Comparison of ENCODE assay signal across 11 cellular contexts in the genomic region with DNA sequence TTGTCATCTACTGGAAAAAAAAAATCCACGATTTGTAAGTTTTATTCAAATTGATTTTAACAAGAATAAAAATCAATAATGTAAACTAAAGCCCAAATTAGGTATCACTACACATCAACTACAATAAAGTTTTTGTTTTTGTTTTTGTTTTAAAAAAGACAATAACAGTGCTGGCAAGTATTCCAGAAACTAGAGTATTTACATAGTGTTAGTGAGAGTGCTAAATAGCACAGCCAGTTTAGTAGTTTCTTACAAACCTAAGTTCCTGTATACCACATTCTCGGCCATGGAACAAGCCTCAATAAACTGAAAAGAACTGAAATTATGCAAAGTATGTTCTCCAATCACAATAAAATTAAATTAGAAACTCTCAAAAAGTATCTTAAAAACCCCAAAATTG.
DNase-seq lines count a peak whose midpoint lies in the region; ATAC-seq and TF ChIP-seq lines count a peak whose summit lies in the region.
"Had no signal": no experiment of that assay in that cellular context is flagged by ENCODE, and none has a peak within 500 bp of the region (broad histone marks: within the 10 kb centered on the region; RNA-seq: fewer than 3 reads in every experiment).

No MANE protein-coding gene starts in this region.

- H3K27me3 ChIP-seq in MM.1S (replicated peaks; ENCODE audit: insufficient read depth, low read length), result no peaks in the 10 kb centered on the region
- H3K27me3 ChIP-seq: MG63 had no signal

- 0 out of 2 replicates have a peak, but pooled peaks cover 16% of the 10 kb centered on the region for H3K4me1 ChIP-seq in MM.1S (ENCODE audit: low read length)

- H3K27ac ChIP-seq in MM.1S (ENCODE audit: low read length), result no peak overlapping the region

- DNase-seq in MM.1S, result no peak
- no peak for DNase-seq in NOMO-1 treated with DMSO at 0.1 percent for 48 hours (lab: John Stamatoyannopoulos, UW; ENCODE audit: unreplicated experiment)
- no peak for DNase-seq in stimulated activated CD4-positive, alpha-beta T cell treated with anti-CD3 and anti-CD28 coated beads, Interleukin-2, amount 100 ng/mL, for 24 hours
- DNase-seq in GDM1 (lab: John Stamatoyannopoulos, UW), result no peak
- DNase-seq: MG63; stimulated activated CD4-positive, alpha-beta T cell treated with anti-CD3 and anti-CD28 coated beads, Interleukin-2, amount 100 ng/mL, for 48 hours had no signal

- no peaks in the 10 kb centered on the region for H3K36me3 ChIP-seq in MM.1S (replicated peaks; ENCODE audit: insufficient read depth, low read length)
- H3K36me3 ChIP-seq: MG63 had no signal

- no peak overlapping the region for H2AFZ ChIP-seq in MM.1S (ENCODE audit: low read length)

- H3K4me3 ChIP-seq in MM.1S (ENCODE audit: low read length), result no peak overlapping the region
- H3K4me3 ChIP-seq: MG63 had no signal

- H3K79me2 ChIP-seq in MM.1S (ENCODE audit: low read length), result peaks cover 53% of the 10 kb centered on the region

- H3K9ac ChIP-seq in MM.1S (ENCODE audit: low read length), result no peak overlapping the region

- no peaks in the 10 kb centered on the region for H3K9me2 ChIP-seq in MM.1S (replicated peaks; ENCODE audit: insufficient read depth, low read length)

- H3K4me2 ChIP-seq in MM.1S (ENCODE audit: low read depth, low read length), result peak overlapping the region; percentile 19; the same call in 1 of the 2 replicates

- H3F3A ChIP-seq in MM.1S (ENCODE audit: insufficient read depth, low read length), result peaks cover 3% of the 10 kb centered on the region; the same call in 1 of the 2 replicates

- TF ChIP-seq CTCF in MM.1S (IDR thresholded peaks at IDR 0.05; ENCODE audit: low read length), result no peak

- ATAC-seq in GM18502 (IDR thresholded peaks at IDR 0.05; ENCODE audit: poor library complexity, unreplicated experiment) (peak; percentile 63), GM19452 (IDR thresholded peaks at IDR 0.05; ENCODE audit: unreplicated experiment) (peak; percentile 31), HG02885 (IDR thresholded peaks at IDR 0.05; ENCODE audit: poor library complexity, unreplicated experiment) (peak; percentile 57), GM18868 (IDR thresholded peaks at IDR 0.05; ENCODE audit: unreplicated experiment) (no peak)
- ATAC-seq: Panc1 had no signal

- H4K20me1 ChIP-seq in MM.1S (ENCODE audit: insufficient read depth, low read length), result no peaks in the 10 kb centered on the region

- no peaks in the 10 kb centered on the region for H3K9me3 ChIP-seq in MM.1S (replicated peaks; ENCODE audit: insufficient read depth, low read length)
- H3K9me3 ChIP-seq: MG63 had no signal
